ENCODE assay signal across 8 cellular contexts in the genomic region with DNA sequence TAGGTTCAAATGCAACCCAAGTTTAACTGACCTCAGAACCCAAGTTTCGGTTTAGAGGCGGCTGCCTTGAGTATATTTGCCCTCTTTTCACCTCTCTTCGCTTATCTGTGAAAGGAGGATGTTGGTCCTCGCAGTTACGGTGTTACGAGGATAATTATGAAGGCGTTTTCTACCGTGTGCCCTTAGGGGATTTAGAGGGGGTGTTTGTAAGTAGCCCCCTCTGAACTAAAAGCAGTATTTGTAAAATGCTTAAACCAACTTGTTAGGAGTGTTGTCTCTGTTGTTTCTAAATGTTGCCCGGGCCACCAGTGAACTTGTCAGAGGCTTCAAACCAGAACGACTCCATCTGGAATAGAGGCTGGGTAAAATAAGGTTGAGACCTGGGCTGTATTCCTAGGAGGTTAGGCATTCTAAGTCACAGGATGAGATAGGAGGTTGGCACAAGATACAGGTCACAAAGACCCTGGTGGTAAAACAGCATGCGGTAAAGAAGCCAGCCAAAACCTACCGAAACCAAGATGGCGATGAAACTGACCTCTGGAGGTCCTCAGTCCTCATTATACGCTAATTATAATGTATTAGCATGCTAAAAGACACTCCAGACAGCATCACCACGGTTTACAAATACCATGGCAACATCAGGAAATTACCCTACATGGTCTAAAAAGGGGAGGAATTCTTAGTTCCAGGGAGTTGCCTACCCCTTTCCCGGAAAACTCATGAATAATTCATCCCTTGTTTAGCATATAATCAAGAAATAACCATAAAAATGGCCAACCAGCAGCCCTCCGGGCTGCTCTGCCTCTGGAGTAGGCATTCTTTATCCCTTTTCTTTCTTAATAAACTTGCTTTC. TPM values are rescaled to one million over a fixed set of nuclear protein-coding genes. Genes with fewer than 3 reads are reported as not detected.
DNase-seq lines count a peak whose midpoint lies in the region; ATAC-seq and TF ChIP-seq lines count a peak whose summit lies in the region.

No MANE protein-coding gene starts in this region.

- no peaks in the 10 kb centered on the region for H3K9me3 ChIP-seq in testis

- H3K36me3 Mint-ChIP-seq in CD14-positive monocyte, result peaks cover 14 to 17% of the 10 kb centered on the region in 2 donors
- H3K36me3 Mint-ChIP-seq in activated naive CD8-positive, alpha-beta T cell treated with anti-CD3 and anti-CD28 coated beads, Interleukin-2, amount 10 ng/mL, durations not matched to agents 7 days and 5 days, result peaks cover 12% of the 10 kb centered on the region

- peak overlapping the region; percentile 73 to 82 for H3K27ac ChIP-seq in testis

- H3K9me3 Mint-ChIP-seq in CD14-positive monocyte, result peaks cover 0 to 2% (median 0%) of the 10 kb centered on the region in 7 donors
- H3K9me3 Mint-ChIP-seq in activated naive CD8-positive, alpha-beta T cell treated with anti-CD3 and anti-CD28 coated beads, Interleukin-2, amount 10 ng/mL, durations not matched to agents 7 days and 5 days, result no peaks in the 10 kb centered on the region

- POLR2A ChIA-PET in activated naive CD8-positive, alpha-beta T cell treated with anti-CD3 and anti-CD28 coated beads, Interleukin-2, amount 10 ng/mL, durations not matched to agents 7 days and 5 days (lab: Charles Lee), result interaction anchor here (0.8 to 2.4 kb wide), 7 partner anchors 12 to 248 kb away, joined by 3 to 22 read pairs (median 6); partner anchors contain the start of genes PSMA5, SARS1 and SORT1

- H3K27me3 ChIP-seq in kidney epithelial cell (ENCODE audit: control insufficient read depth, insufficient read depth, low read length) (no peaks in the 10 kb centered on the region), testis (no peaks in the 10 kb centered on the region)

- TF ChIP-seq CTCF in CD14-positive monocyte (IDR thresholded peaks at IDR 0.05), result no peak
- TF ChIP-seq CTCF in kidney epithelial cell (IDR thresholded peaks at IDR 0.05; ENCODE audit: insufficient read depth, low read length, poor library complexity, severe bottlenecking), result no peak
- TF ChIP-seq CTCF in testis (IDR thresholded peaks at IDR 0.05), result no peak

- TF ChIP-seq POLR2A in testis (IDR thresholded peaks at IDR 0.05), result no peak

- H3K4me3 ChIP-seq in kidney epithelial cell (ENCODE audit: low read depth, low read length), result peak overlapping the region; percentile 92
- peak overlapping the region; percentile 59 to 84 for H3K4me3 ChIP-seq in testis

- peak overlapping the region in 5 of 7 donors; percentile 87 to 97 (median 92) for H3K27ac Mint-ChIP-seq in CD14-positive monocyte
- H3K27ac Mint-ChIP-seq in activated naive CD8-positive, alpha-beta T cell treated with anti-CD3 and anti-CD28 coated beads, Interleukin-2, amount 10 ng/mL, durations not matched to agents 7 days and 5 days, result peak overlapping the region; percentile 96

- no peak for DNase-seq in CD14-positive monocyte (ENCODE audit: low spot score)
- no peak for DNase-seq in activated naive CD8-positive, alpha-beta T cell treated with anti-CD3 and anti-CD28 coated beads, Interleukin-2, amount 10 ng/mL, durations not matched to agents 7 days and 5 days
- DNase-seq in kidney epithelial cell (ENCODE audit: low read depth), result no peak
- DNase-seq in testis, result no peak
- no peak for DNase-seq in NK-92 treated with Interleukin-12 subunit alpha and Interleukin-12 subunit beta, amount 100 ng/mL, for 24 hours (lab: John Stamatoyannopoulos, UW)
- no peak for DNase-seq in Ammon's horn (ENCODE audit: low spot score)
- no peak for DNase-seq in activated gamma-delta T cell (lab: John Stamatoyannopoulos, UW)

- peaks cover 42% of the 10 kb centered on the region for H3K4me1 Mint-ChIP-seq in CD14-positive monocyte
- peaks cover 20% of the 10 kb centered on the region for H3K4me1 Mint-ChIP-seq in activated naive CD8-positive, alpha-beta T cell treated with anti-CD3 and anti-CD28 coated beads, Interleukin-2, amount 10 ng/mL, durations not matched to agents 7 days and 5 days

- H3K36me3 ChIP-seq in kidney epithelial cell (ENCODE audit: control insufficient read depth, insufficient read depth, low read length), result no peaks in the 10 kb centered on the region
- H3K36me3 ChIP-seq in testis (ENCODE audit: low read depth, missing control alignments), result no peaks in the 10 kb centered on the region

- H3K4me1 ChIP-seq in testis, result peaks cover 38% of the 10 kb centered on the region

- peak overlapping the region; percentile 97 to 100 for H3K4me3 Mint-ChIP-seq in CD14-positive monocyte
- peak overlapping the region; percentile 100 for H3K4me3 Mint-ChIP-seq in activated naive CD8-positive, alpha-beta T cell treated with anti-CD3 and anti-CD28 coated beads, Interleukin-2, amount 10 ng/mL, durations not matched to agents 7 days and 5 days

- ATAC-seq in HG02571 (IDR thresholded peaks at IDR 0.05; ENCODE audit: unreplicated experiment), result peak; percentile 19
- ATAC-seq in activated naive CD8-positive, alpha-beta T cell treated with anti-CD3 and anti-CD28 coated beads, Interleukin-2, amount 10 ng/mL, durations not matched to agents 7 days and 5 days (ENCODE audit: low read depth), result no peak

- H3K27me3 Mint-ChIP-seq in CD14-positive monocyte (ENCODE audit: low read depth in 3 of 3), result peaks cover 0 to 3% (median 2%) of the 10 kb centered on the region in 3 donors
- H3K27me3 Mint-ChIP-seq in activated naive CD8-positive, alpha-beta T cell treated with anti-CD3 and anti-CD28 coated beads, Interleukin-2, amount 10 ng/mL, durations not matched to agents 7 days and 5 days, result peaks cover 10% of the 10 kb centered on the region

- intact Hi-C loops in CD14-positive monocyte (cut with micrococcal nuclease), result loop anchor here in 1 of 2 donors (2.0 kb wide), 1 partner anchor 113 kb away; the partner anchor contains the start of gene SORT1
- intact Hi-C loops in testis (cut with DNase I; ENCODE audit: low total_unique reads), result loop anchor here (5.0 kb wide), 1 partner anchor 113 kb away; the partner anchor contains the start of gene SORT1

- WGBS in testis, 2 donors, result 31 to 32% methylated on average over 17 of the region's 17 CpGs

RNA-seq across cellular contexts. Expression of gene PSRC1, which starts 1.0 kb away (rescaled TPM):
- polyA plus RNA-seq in CD14-positive monocyte (1 to 10 TPM; 5.8 to 7.1 TPM), testis (ENCODE audit: insufficient read depth, low read depth, low replicate concordance) (24.0 TPM)
- 10 to 100 TPM; 27.9 to 30.5 TPM for total RNA-seq in activated naive CD8-positive, alpha-beta T cell treated with anti-CD3 and anti-CD28 coated beads, Interleukin-2, amount 10 ng/mL, durations not matched to agents 7 days and 5 days
- total RNA-seq in kidney epithelial cell (5.5 and 8.2 TPM in 2 replicates), testis (10 to 100 TPM; 34.0 to 48.9 TPM)

RNA-seq across cellular contexts. Expression of gene MYBPHL, which starts 22.8 kb away (rescaled TPM):
- polyA plus RNA-seq in CD14-positive monocyte (under 1 TPM in 1 of 2 donors, not detected in 1; 0.13 TPM), testis (ENCODE audit: insufficient read depth, low read depth, low replicate concordance) (1.5 TPM)
- total RNA-seq in activated naive CD8-positive, alpha-beta T cell treated with anti-CD3 and anti-CD28 coated beads, Interleukin-2, amount 10 ng/mL, durations not matched to agents 7 days and 5 days, result not detected
- total RNA-seq in kidney epithelial cell (not detected in 2 replicates), testis (under 1 TPM in 1 of 2 donors, not detected in 1; 0.99 TPM)

RNA-seq across cellular contexts. Expression of gene CELSR2, which starts 34.6 kb away (rescaled TPM):
- polyA plus RNA-seq in CD14-positive monocyte (under 1 TPM; 0.03 to 0.04 TPM), testis (ENCODE audit: insufficient read depth, low read depth, low replicate concordance) (59.6 TPM)
- 1 to 10 TPM; 6.3 to 6.9 TPM for total RNA-seq in activated naive CD8-positive, alpha-beta T cell treated with anti-CD3 and anti-CD28 coated beads, Interleukin-2, amount 10 ng/mL, durations not matched to agents 7 days and 5 days
- total RNA-seq in kidney epithelial cell (18.1 and 19.4 TPM in 2 replicates), testis (100 to 1,000 TPM; 107 to 140 TPM)
